In genomic region chr1:85947223-85947622, GRCh38 we compare ENCODE assay signal across 33 cellular contexts.
"Had no signal": no experiment of that assay in that cellular context is flagged by ENCODE, and none has a peak within 500 bp of the region (broad histone marks: within the 10 kb centered on the region; RNA-seq: fewer than 3 reads in every experiment).

No MANE protein-coding gene starts in this region.

- FAIRE-seq: astrocyte, TTC549 had no signal

- H3K27ac ChIP-seq: adrenal gland, body of pancreas, brain microvascular endothelial cell, breast epithelium, VCaP had no signal

- H3K9me3 ChIP-seq: body of pancreas, breast epithelium had no signal

- ATAC-seq: activated CD8-positive, alpha-beta T cell treated with anti-CD3 and anti-CD28 coated beads for 36 hours; activated naive CD4-positive, alpha-beta T cell treated with anti-CD3 and anti-CD28 coated beads, Interleukin-2, amount 50 U/mL, for 72 hours; activated T-cell treated with anti-CD3 and anti-CD28 coated beads, Interleukin-2, amount 50 U/mL, for 4 hours; activated T-cell treated with anti-CD3 and anti-CD28 coated beads, Interleukin-2, amount 50 U/mL, for 72 hours; activated T-helper 17 cell treated with anti-CD3 and anti-CD28 coated beads, Interleukin-2, amount 50 U/mL, for 72 hours; body of pancreas had no signal

- H3K27me3 ChIP-seq: adrenal gland, body of pancreas, brain microvascular endothelial cell, breast epithelium had no signal

- H3K4me3 ChIP-seq: adrenal gland, body of pancreas, breast epithelium had no signal

- H3K4me1 ChIP-seq: adrenal gland, body of pancreas, breast epithelium had no signal

- H3K36me3 ChIP-seq: adrenal gland, brain microvascular endothelial cell, breast epithelium had no signal

- DNase-seq: activated B cell treated with CpG ODN at 0.5 μM for 24 hours; activated CD4-positive, alpha-beta memory T cell treated with anti-CD3 and anti-CD28 coated beads for 36 hours; activated CD4-positive, alpha-beta T cell treated with anti-CD3 and anti-CD28 coated beads for 4 hours; activated CD4-positive, alpha-beta T cell treated with anti-CD3 and anti-CD28 coated beads, Interleukin-2, amount 10 ng/mL, durations not matched to agents 24 days and 14 days; activated CD4-positive, alpha-beta T cell treated with anti-CD3 and anti-CD28 coated beads, Interleukin-2, amount 50 U/mL, for 1 hour; activated CD4-positive, alpha-beta T cell treated with anti-CD3 and anti-CD28 coated beads, Interleukin-2, amount 50 U/mL, for 4 hours; activated CD4-positive, CD25-positive, alpha-beta regulatory T cell treated with anti-CD3 and anti-CD28 coated beads, Interleukin-2, amount 50 U/mL, for 72 hours; activated CD8-positive, alpha-beta memory T cell treated with anti-CD3 and anti-CD28 coated beads, Interleukin-2, amount 50 U/mL, for 4 hours; activated CD8-positive, alpha-beta T cell treated with anti-CD3 and anti-CD28 coated beads for 36 hours; activated effector memory CD4-positive, alpha-beta T cell treated with anti-CD3 and anti-CD28 coated beads, Interleukin-2, amount 50 U/mL, for 16 hours; activated gamma-delta T cell treated with Interleukin-2 at 50 U/mL for 16 hours; activated naive CD4-positive, alpha-beta T cell; activated naive CD4-positive, alpha-beta T cell treated with anti-CD3 and anti-CD28 coated beads for 36 hours; activated naive CD4-positive, alpha-beta T cell treated with anti-CD3 and anti-CD28 coated beads, Interleukin-2, amount 50 U/mL, for 16 hours; activated naive CD8-positive, alpha-beta T cell treated with anti-CD3 and anti-CD28 coated beads for 36 hours; activated T-cell treated with anti-CD3 and anti-CD28 coated beads for 4 hours; activated T-cell treated with anti-CD3 and anti-CD28 coated beads, Interleukin-2, amount 50 U/mL, for 1 hour; activated T-cell treated with anti-CD3 and anti-CD28 coated beads, Interleukin-2, amount 50 U/mL, for 4 hours; activated T-cell treated with anti-CD3 and anti-CD28 coated beads, Interleukin-2, amount 50 U/mL, for 72 hours; adrenal gland; amniotic stem cell; aorta; body of pancreas; brain microvascular endothelial cell; central memory CD4-positive, alpha-beta T cell; T-helper 2 cell; T-helper 9 cell had no signal
